1 cellular context compared by ENCODE assay signal in the genomic region with DNA sequence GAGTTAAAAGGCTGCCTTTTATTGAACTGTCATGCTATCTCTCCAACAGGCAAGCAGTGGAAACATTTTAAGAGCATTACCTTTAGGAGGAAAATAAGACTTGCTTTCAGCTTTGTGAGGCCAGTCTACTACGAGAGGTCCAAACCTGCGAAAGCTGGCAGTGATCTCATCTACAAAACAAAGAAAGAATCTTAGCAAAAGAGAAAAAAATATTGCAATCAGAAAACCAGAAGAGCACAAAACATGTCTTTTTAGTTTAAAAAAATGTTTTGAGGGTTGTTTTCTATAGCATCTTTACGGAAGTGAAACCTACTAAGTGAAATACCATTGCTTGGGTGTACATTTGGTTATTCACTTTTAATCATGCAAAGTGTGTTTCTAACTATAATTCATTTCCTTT.
TF ChIP-seq lines count a peak whose summit lies in the region.

No MANE protein-coding gene starts in this region.

TF ChIP-seq in GM23338, 12 proteins besides CTCF, POLR2A, EP300 and RAD21 (continued from another document):
- TF ChIP-seq, protein P1, sequence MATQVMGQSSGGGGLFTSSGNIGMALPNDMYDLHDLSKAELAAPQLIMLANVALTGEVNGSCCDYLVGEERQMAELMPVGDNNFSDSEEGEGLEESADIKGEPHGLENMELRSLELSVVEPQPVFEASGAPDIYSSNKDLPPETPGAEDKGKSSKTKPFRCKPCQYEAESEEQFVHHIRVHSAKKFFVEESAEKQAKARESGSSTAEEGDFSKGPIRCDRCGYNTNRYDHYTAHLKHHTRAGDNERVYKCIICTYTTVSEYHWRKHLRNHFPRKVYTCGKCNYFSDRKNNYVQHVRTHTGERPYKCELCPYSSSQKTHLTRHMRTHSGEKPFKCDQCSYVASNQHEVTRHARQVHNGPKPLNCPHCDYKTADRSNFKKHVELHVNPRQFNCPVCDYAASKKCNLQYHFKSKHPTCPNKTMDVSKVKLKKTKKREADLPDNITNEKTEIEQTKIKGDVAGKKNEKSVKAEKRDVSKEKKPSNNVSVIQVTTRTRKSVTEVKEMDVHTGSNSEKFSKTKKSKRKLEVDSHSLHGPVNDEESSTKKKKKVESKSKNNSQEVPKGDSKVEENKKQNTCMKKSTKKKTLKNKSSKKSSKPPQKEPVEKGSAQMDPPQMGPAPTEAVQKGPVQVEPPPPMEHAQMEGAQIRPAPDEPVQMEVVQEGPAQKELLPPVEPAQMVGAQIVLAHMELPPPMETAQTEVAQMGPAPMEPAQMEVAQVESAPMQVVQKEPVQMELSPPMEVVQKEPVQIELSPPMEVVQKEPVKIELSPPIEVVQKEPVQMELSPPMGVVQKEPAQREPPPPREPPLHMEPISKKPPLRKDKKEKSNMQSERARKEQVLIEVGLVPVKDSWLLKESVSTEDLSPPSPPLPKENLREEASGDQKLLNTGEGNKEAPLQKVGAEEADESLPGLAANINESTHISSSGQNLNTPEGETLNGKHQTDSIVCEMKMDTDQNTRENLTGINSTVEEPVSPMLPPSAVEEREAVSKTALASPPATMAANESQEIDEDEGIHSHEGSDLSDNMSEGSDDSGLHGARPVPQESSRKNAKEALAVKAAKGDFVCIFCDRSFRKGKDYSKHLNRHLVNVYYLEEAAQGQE (IDR thresholded peaks at IDR 0.05; ENCODE audit: unreplicated experiment), result no peak
- TF ChIP-seq POLR2AphosphoS5 (IDR thresholded peaks at IDR 0.05; ENCODE audit: low read depth), result no peak
- no peak for TF ChIP-seq CREB1 (CRISPR knock-in tag; IDR thresholded peaks at IDR 0.05; ENCODE audit: low read depth)
- TF ChIP-seq EZH2 (IDR thresholded peaks at IDR 0.05; ENCODE audit: low read depth, unreplicated experiment), result no peak
- TF ChIP-seq ZNF331 (CRISPR knock-in tag; IDR thresholded peaks at IDR 0.05; ENCODE audit: low read depth), result no peak
- no peak for TF ChIP-seq EZH2phosphoT487 (IDR thresholded peaks at IDR 0.05; ENCODE audit: unreplicated experiment)
